ENCODE assay signal across 1 cellular context in the genomic region with DNA sequence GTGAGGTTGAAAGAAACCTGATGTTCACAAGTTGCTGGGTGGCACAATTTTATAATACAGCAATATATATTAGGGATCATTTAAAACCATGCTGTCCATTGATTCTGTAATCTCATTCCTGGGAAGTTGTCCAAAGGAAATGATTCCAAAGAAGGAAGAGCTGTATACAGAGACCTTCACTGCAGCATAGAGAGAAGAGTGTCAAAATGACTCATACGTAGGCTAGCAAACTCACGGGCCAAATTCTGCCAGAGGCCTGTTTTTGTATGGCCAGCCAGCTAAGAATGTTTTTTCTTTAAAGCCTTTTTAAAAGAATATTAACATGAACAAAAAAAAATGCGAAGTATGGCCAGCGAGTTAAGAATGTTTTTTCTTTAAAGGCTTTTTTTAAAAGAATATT.
TF ChIP-seq lines count a peak whose summit lies in the region.

No MANE protein-coding gene starts in this region.

TF ChIP-seq in IMR-90, 13 proteins besides CTCF, POLR2A, EP300 and RAD21:
- TF ChIP-seq CEBPB (IDR thresholded peaks at IDR 0.05; ENCODE audit: low read depth, low read length): peak; percentile 9; the same call in 1 of the 2 replicates
- no peak for TF ChIP-seq RFX5 (IDR thresholded peaks at IDR 0.05; ENCODE audit: low read depth, low read length)
- no peak for TF ChIP-seq CHD1 (IDR thresholded peaks at IDR 0.05; ENCODE audit: low read depth, low read length)
- TF ChIP-seq BHLHE40 (IDR thresholded peaks at IDR 0.05; ENCODE audit: low read depth, low read length): peak; percentile 95
- no peak for TF ChIP-seq MXI1 (IDR thresholded peaks at IDR 0.05; ENCODE audit: borderline replicate concordance, low read depth, low read length)
- peak; percentile 81 for TF ChIP-seq FOS (IDR thresholded peaks at IDR 0.05; ENCODE audit: low read depth, low read length)
- TF ChIP-seq, protein P1, sequence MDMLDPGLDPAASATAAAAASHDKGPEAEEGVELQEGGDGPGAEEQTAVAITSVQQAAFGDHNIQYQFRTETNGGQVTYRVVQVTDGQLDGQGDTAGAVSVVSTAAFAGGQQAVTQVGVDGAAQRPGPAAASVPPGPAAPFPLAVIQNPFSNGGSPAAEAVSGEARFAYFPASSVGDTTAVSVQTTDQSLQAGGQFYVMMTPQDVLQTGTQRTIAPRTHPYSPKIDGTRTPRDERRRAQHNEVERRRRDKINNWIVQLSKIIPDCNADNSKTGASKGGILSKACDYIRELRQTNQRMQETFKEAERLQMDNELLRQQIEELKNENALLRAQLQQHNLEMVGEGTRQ (IDR thresholded peaks at IDR 0.05; ENCODE audit: low read depth, low read length): no peak
- no peak for TF ChIP-seq NFE2L2 (IDR thresholded peaks at IDR 0.05; ENCODE audit: low read depth, low read length)
- TF ChIP-seq RCOR1 (IDR thresholded peaks at IDR 0.05; ENCODE audit: insufficient replicate concordance, low read length): no peak
